In genomic region chr5:137287564-137287963, GRCh38 we compare ENCODE assay signal across 17 cellular contexts.
"Had no signal": no experiment of that assay in that cellular context is flagged by ENCODE, and none has a peak within 500 bp of the region (broad histone marks: within the 10 kb centered on the region; RNA-seq: fewer than 3 reads in every experiment).

No MANE protein-coding gene starts in this region.

- H3K4me3 ChIP-seq: MG63 had no signal

- H3K27ac ChIP-seq: RWPE1 had no signal

- H3K4me2 ChIP-seq: SK-N-SH had no signal

- H3K27ac Mint-ChIP-seq: T-cell had no signal

- H3K27me3 ChIP-seq: MG63 had no signal

- H3K4me1 Mint-ChIP-seq: T-cell had no signal

- H3K9ac ChIP-seq: SK-N-SH had no signal

- H3K36me3 Mint-ChIP-seq: T-cell had no signal

- ATAC-seq: T-cell had no signal

- H3K9me3 Mint-ChIP-seq: T-cell had no signal

- H3K9me3 ChIP-seq: SK-N-SH had no signal

- H3K4me3 Mint-ChIP-seq: T-cell had no signal

- DNase-seq: KBM-7, MG63, NCI-H1092 treated with DMSO at 0.1 percent for 48 hours, NCI-H1436, NCI-H1930, NCI-H2081, NCI-H2107, NCI-H226, NCI-H446, NCI-H510A, NCI-H524 treated with DMSO at 0.1 percent for 48 hours, NCI-H82, SHP77, SK-N-SH, SW 1271, T-cell had no signal
